ENCODE assay signal across 8 cellular contexts in the genomic region with DNA sequence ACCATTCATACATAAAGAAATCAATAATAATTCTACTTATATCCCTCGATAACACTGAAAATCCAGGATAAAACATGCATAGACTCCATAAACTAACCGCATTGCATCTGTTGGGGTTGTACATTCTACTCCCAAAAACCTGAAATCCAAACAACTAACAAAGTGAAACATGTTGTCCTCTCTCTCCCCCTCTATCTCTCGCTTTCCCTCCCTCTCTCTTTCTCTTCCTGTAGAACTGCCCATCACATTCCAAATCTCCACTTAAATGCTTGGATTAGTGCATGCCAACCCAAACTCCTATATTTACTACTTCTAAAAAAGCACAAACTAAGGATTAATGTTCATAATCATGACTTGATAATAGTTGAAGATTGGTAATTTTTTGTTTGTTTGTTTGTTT.
"Had no signal": no experiment of that assay in that cellular context is flagged by ENCODE, and none has a peak within 500 bp of the region (broad histone marks: within the 10 kb centered on the region; RNA-seq: fewer than 3 reads in every experiment).

No MANE protein-coding gene starts in this region.

- H3K36me3 Mint-ChIP-seq: IgD-negative memory B cell had no signal

- H3K27ac ChIP-seq: GM23248, HL-60 had no signal

- H3K9ac ChIP-seq: GM23248 had no signal

- H3K36me3 ChIP-seq: HAP-1 had no signal

- H3K4me3 Mint-ChIP-seq: IgD-negative memory B cell had no signal

- H2AFZ ChIP-seq: GM23248 had no signal

- FAIRE-seq: HepG2 had no signal

- DNase-seq: GM23248, GOT3, H7, KBM-7 had no signal

- H3K9me3 ChIP-seq: HAP-1 had no signal

- H3K4me3 ChIP-seq: GM23248, HAP-1 had no signal

- H3K27ac Mint-ChIP-seq: IgD-negative memory B cell had no signal

- H3K9me3 Mint-ChIP-seq: IgD-negative memory B cell had no signal
